Comparison of ENCODE assay signal across 8 cellular contexts in genomic region chr2:10297950-10298349, GRCh38. TPM values are rescaled to one million over a fixed set of nuclear protein-coding genes. Genes with fewer than 3 reads are reported as not detected.
DNase-seq lines count a peak whose midpoint lies in the region; ATAC-seq and TF ChIP-seq lines count a peak whose summit lies in the region.

No MANE protein-coding gene starts in this region.

- peak in 1 of 3 donors; percentile 24 for ATAC-seq in natural killer cell
- no peak for ATAC-seq in HG02763 (IDR thresholded peaks at IDR 0.05; ENCODE audit: unreplicated experiment)

- H3K4me3 Mint-ChIP-seq in natural killer cell = peak overlapping the region; percentile 35

- H3K27ac Mint-ChIP-seq in natural killer cell = peak overlapping the region; percentile 3 to 64

- in situ Hi-C loops in GM23248 (cut with MboI) = no loop called here

- H3F3A ChIP-seq in GM23248 (ENCODE audit: insufficient read depth) = peaks cover 24% of the 10 kb centered on the region

- H3K36me3 Mint-ChIP-seq in natural killer cell = no peaks in the 10 kb centered on the region

- H3K9me3 ChIP-seq in GM23248 (ENCODE audit: low read depth) = no peaks in the 10 kb centered on the region

- peak; percentile 97 for DNase-seq in GM23248
- DNase-seq in T-helper 2 cell = peak in 3 of 5 experiments; percentile 35 to 58 (median 35)
- peak; percentile 17 for DNase-seq in central memory CD4-positive, alpha-beta T cell
- no peak for DNase-seq in natural killer cell
- DNase-seq in NCI-H128 (lab: John Stamatoyannopoulos, UW; ENCODE audit: unreplicated experiment) = no peak
- no peak for DNase-seq in NCI-H146 (lab: John Stamatoyannopoulos, UW)
- no peak for DNase-seq in NCI-H2107 (lab: John Stamatoyannopoulos, UW)

- peaks cover 13% of the 10 kb centered on the region for H3K4me1 ChIP-seq in GM23248 (ENCODE audit: insufficient read depth)

- no peak overlapping the region for H2AFZ ChIP-seq in GM23248

- no peaks in the 10 kb centered on the region for H4K20me1 ChIP-seq in GM23248 (ENCODE audit: insufficient read depth)

- H3K9me2 ChIP-seq in GM23248 (ENCODE audit: insufficient read depth) = no peaks in the 10 kb centered on the region

- peak overlapping the region; percentile 33 for H3K4me2 ChIP-seq in GM23248 (ENCODE audit: unreplicated experiment)

- peak overlapping the region; percentile 61 for H3K27ac ChIP-seq in GM23248

- no peaks in the 10 kb centered on the region for H3K36me3 ChIP-seq in GM23248 (ENCODE audit: low read depth)

- peaks cover 29 to 37% of the 10 kb centered on the region in 2 donors for H3K4me1 Mint-ChIP-seq in natural killer cell

- intact Hi-C loops in natural killer cell (cut with micrococcal nuclease) = no loop called here

- no peak for TF ChIP-seq CTCF in natural killer cell (IDR thresholded peaks at IDR 0.05)

- H3K9me3 Mint-ChIP-seq in natural killer cell = no peaks in the 10 kb centered on the region

- no peak overlapping the region for H3K4me3 ChIP-seq in GM23248

- H3K27me3 ChIP-seq in GM23248 (replicated peaks; ENCODE audit: insufficient read depth) = no peaks in the 10 kb centered on the region

- WGBS in GM23248 (ENCODE audit: low coverage in 1 of 2, low lambda C conversion rate in 2 of 2, missing lambda C conversion rate in 2 of 2), 2 experiments = 1 to 4% methylated on average over 4 to 5 of the region's 5 CpGs

- no peaks in the 10 kb centered on the region for H3K79me2 ChIP-seq in GM23248 (ENCODE audit: insufficient read depth)

- no peaks in the 10 kb centered on the region for H3K27me3 Mint-ChIP-seq in natural killer cell (ENCODE audit: low read depth in 2 of 2)

- peak overlapping the region; percentile 14 for H3K9ac ChIP-seq in GM23248

RNA-seq across cellular contexts. Expression of gene HPCAL1, which starts 4.8 kb away (rescaled TPM):
- 36.5 and 65.4 TPM in 2 replicates for total RNA-seq in GM23248 (2014; rRNA removed; shearing (Covaris generic))
- polyA plus RNA-seq in GM23248 (2016; fragmentation: Nextera tagmentation; extraction: Ambion mirVana) = 58.9 and 59.6 TPM in 2 replicates
- total RNA-seq in natural killer cell = 10 to 100 TPM; 31.1 to 45.2 (median 39.8) TPM

Comparison
In these comparisons a context has a peak if more than half of its experiments do, and no peak if none do; other contexts are left out.
1. DNase-seq: peak in GM23248 (single experiment), T-helper 2 cell (3 of 5) and central memory CD4-positive, alpha-beta T cell (single experiment); none in natural killer cell (single experiment), NCI-H128 (single experiment), NCI-H146 (single experiment) and NCI-H2107 (single experiment).